Comparison of ENCODE assay signal across 8 cellular contexts in the genomic region with DNA sequence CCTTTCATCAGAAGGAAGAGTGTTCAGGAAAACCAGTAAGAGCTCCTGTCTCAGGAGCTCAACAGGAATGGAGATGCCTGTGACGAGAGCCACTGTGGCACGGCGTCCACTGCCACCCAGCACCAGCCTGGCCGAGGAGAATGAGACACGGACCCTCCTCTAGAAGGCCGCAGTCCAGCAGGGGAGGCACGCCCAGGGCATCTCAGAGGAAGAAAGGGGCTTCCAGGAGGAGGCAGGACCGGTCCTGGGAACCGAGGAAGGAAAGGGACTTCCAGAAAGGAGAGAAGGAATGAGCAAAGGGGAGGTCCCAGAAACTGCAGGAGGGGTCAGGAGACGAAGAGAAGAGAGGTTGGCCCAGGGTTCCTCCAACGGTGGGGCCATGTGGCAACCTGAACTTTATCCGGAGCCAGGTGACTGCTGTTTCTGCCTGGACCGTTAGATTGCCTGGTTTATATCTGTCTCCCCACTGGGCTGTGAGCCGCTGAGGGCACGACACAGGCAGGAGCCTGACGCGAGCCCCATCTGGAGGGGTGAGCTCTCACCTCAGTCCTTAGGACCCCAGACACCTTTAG. TPM values are rescaled to one million over a fixed set of nuclear protein-coding genes. Genes with fewer than 3 reads are reported as not detected.
A peak's percentile ranks its signal among the peaks of the same experiment; 100 is the strongest.
DNase-seq lines count a peak whose midpoint lies in the region; ATAC-seq and TF ChIP-seq lines count a peak whose summit lies in the region.

No MANE protein-coding gene starts in this region.

- no peak for TF ChIP-seq POLR2A in stomach (IDR thresholded peaks at IDR 0.05)

- no peak for TF ChIP-seq EP300 in stomach (IDR thresholded peaks at IDR 0.05)

- H3K27me3 Mint-ChIP-seq in activated CD8-positive, alpha-beta T cell treated with anti-CD3 and anti-CD28 coated beads for 36 hours, result peaks cover 3% of the 10 kb centered on the region

- peak overlapping the region; percentile 85 for H3K27ac Mint-ChIP-seq in activated CD8-positive, alpha-beta T cell treated with anti-CD3 and anti-CD28 coated beads for 36 hours

- H3K9me3 ChIP-seq in heart right ventricle (no peaks in the 10 kb centered on the region), stomach (no peaks in the 10 kb centered on the region)

- no peak for TF ChIP-seq CTCF in activated CD8-positive, alpha-beta T cell treated with anti-CD3 and anti-CD28 coated beads for 36 hours (IDR thresholded peaks at IDR 0.05)
- TF ChIP-seq CTCF in heart right ventricle (IDR thresholded peaks at IDR 0.05), result no peak
- no peak for TF ChIP-seq CTCF in stomach (IDR thresholded peaks at IDR 0.05)

- no peaks in the 10 kb centered on the region for H3K27me3 ChIP-seq in heart right ventricle
- no peaks in the 10 kb centered on the region for H3K27me3 ChIP-seq in stomach

- H3K36me3 Mint-ChIP-seq in activated CD8-positive, alpha-beta T cell treated with anti-CD3 and anti-CD28 coated beads for 36 hours (ENCODE audit: low read depth), result no peaks in the 10 kb centered on the region

- ATAC-seq in GM18517 (IDR thresholded peaks at IDR 0.05; ENCODE audit: unreplicated experiment) (peak; percentile 44), HG02884 (IDR thresholded peaks at IDR 0.05; ENCODE audit: unreplicated experiment) (peak; percentile 12), heart right ventricle (peak; percentile 30 to 73 (median 52)), HG03457 (IDR thresholded peaks at IDR 0.05; ENCODE audit: unreplicated experiment) (no peak)
- peak; percentile 6 for ATAC-seq in activated CD8-positive, alpha-beta T cell treated with anti-CD3 and anti-CD28 coated beads for 36 hours

- POLR2A ChIA-PET in activated CD8-positive, alpha-beta T cell treated with anti-CD3 and anti-CD28 coated beads for 36 hours (lab: Charles Lee), result interaction anchor here (0.6 to 1.3 kb wide), 4 partner anchors 26 to 178 kb away, joined by 3 to 5 read pairs (median 4); a partner anchor contains a TSS

- H3K4me3 Mint-ChIP-seq in activated CD8-positive, alpha-beta T cell treated with anti-CD3 and anti-CD28 coated beads for 36 hours, result no peak overlapping the region

- peaks cover 0 to 19% (median 8%) of the 10 kb centered on the region in 9 donors for H3K4me1 ChIP-seq in heart right ventricle
- H3K4me1 ChIP-seq in stomach, result peaks cover 0 to 20% (median 12%) of the 10 kb centered on the region in 4 donors

- H3K36me3 ChIP-seq in heart right ventricle (no peaks in the 10 kb centered on the region), stomach (no peaks in the 10 kb centered on the region)

- H3K9me3 Mint-ChIP-seq in activated CD8-positive, alpha-beta T cell treated with anti-CD3 and anti-CD28 coated beads for 36 hours, result no peaks in the 10 kb centered on the region

- DNase-seq in activated CD8-positive, alpha-beta T cell treated with anti-CD3 and anti-CD28 coated beads for 36 hours, result no peak
- DNase-seq in heart right ventricle, result no peak
- no peak for DNase-seq in stomach
- DNase-seq in HuH-7.5 (ENCODE audit: low spot score), result no peak
- no peak for DNase-seq in glomerular visceral epithelial cell (ENCODE audit: extremely low spot score)

- H3K4me3 ChIP-seq in heart right ventricle, result peak overlapping the region in 7 of 10 donors; percentile 53 to 60 (median 59)
- peak overlapping the region; percentile 40 to 59 (median 49) for H3K4me3 ChIP-seq in stomach

- intact Hi-C loops in activated CD8-positive, alpha-beta T cell treated with anti-CD3 and anti-CD28 coated beads for 36 hours (cut with micrococcal nuclease), result loop anchor here (10.0 kb wide), 1 partner anchor 490 kb away; no protein-coding TSS in a partner anchor
- intact Hi-C loops in heart right ventricle (cut with DNase I) (loop anchor here (1.0 to 10.0 kb wide), 12 partner anchors 110 to 780 kb away; a partner anchor contains a TSS), stomach (cut with DNase I; ENCODE audit: low total_unique reads) (loop anchor here (10.0 kb wide), 1 partner anchor 500 kb away; no protein-coding TSS in a partner anchor)

- H3K27ac ChIP-seq in heart right ventricle, result no peak overlapping the region
- H3K27ac ChIP-seq in stomach, result peak overlapping the region in 1 of 5 donors; percentile 37

- CTCF ChIA-PET in activated CD8-positive, alpha-beta T cell treated with anti-CD3 and anti-CD28 coated beads for 36 hours (lab: Charles Lee), result interaction anchor here (0.6 to 3.3 kb wide), 34 partner anchors 10 to 931 kb away, joined by 3 to 32 read pairs (median 4); a partner anchor contains a TSS

- H3K4me1 Mint-ChIP-seq in activated CD8-positive, alpha-beta T cell treated with anti-CD3 and anti-CD28 coated beads for 36 hours (ENCODE audit: low read depth), result peaks cover 37% of the 10 kb centered on the region

- 30% methylated on average over 17 of the region's 17 CpGs for WGBS in heart right ventricle, 2 donors
- 29 to 31% (median 30%) methylated on average over 17 of the region's 17 CpGs for WGBS in stomach, 5 donors

RNA-seq across cellular contexts. Expression of a gene that starts 26.8 kb away (rescaled TPM):
- under 1 TPM; 0.18 TPM for total RNA-seq in activated CD8-positive, alpha-beta T cell treated with anti-CD3 and anti-CD28 coated beads for 36 hours
- total RNA-seq in heart right ventricle (1 to 10 TPM in 2 of 10 donors, under 1 TPM in 8; 0.27 to 1.9 (median 0.70) TPM), stomach (1 to 10 TPM in 3 of 5 donors, not detected in 2; 1.7 to 7.1 (median 3.2) TPM)
- polyA plus RNA-seq in heart right ventricle (under 1 TPM; 0.19 to 0.44 TPM), stomach (1 to 10 TPM in 1 of 3 donors, under 1 TPM in 1, not detected in 1; 0.70 to 1.2 TPM)
